Comparison of ENCODE assay signal across 8 cellular contexts in the genomic region with DNA sequence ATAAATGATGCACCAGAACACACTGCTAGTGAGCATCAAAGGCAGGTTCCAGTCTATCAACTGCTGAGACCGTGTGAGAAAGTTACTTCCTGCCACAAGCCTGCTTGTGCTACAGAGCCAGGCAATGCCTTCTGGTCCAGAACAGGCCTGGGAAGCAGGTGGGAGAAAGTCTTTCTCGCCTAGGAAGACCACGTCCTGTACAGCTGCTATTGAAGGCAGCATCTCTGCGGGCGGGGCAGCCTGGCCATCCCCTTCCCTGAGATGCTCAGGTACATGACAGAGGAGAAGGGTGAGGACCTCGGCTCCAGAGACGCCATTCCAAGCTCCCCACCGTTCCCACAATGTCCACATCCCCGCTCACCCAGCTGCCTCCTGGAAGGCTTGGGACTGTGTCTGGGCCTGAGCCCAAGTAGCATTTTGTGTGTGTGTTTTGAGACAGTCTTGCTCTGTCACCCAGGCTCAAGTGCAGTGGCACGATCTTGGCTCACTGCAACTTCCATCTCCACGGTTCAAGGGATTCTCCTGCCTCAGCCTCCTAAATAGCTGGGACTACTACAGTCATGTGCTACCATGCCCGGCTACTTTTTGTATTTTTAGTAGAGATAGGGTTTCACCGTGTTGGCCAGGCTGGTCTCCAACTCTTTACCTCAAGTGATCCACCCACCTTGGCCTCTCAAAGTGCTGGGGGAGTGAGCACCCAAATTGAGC. TPM values are rescaled to one million over a fixed set of nuclear protein-coding genes. Genes with fewer than 3 reads are reported as not detected.
DNase-seq lines count a peak whose midpoint lies in the region; ATAC-seq and TF ChIP-seq lines count a peak whose summit lies in the region.

No MANE protein-coding gene starts in this region.

- ATAC-seq in effector memory CD8-positive, alpha-beta T cell (replicated peaks): peak; percentile 6
- ATAC-seq in GM19463 (IDR thresholded peaks at IDR 0.05; ENCODE audit: unreplicated experiment): no peak
- no peak for ATAC-seq in GM21360 (IDR thresholded peaks at IDR 0.05; ENCODE audit: unreplicated experiment)
- ATAC-seq in GM19452 (IDR thresholded peaks at IDR 0.05; ENCODE audit: unreplicated experiment): no peak

- CTCF ChIA-PET in GM10248 (lab: Yijun Ruan, JAX) (interaction anchor here (2.9 to 3.3 kb wide), 2 partner anchors 10 to 17 kb away, joined by 9 to 11 read pairs; no protein-coding TSS in a partner anchor), RWPE1 (lab: Yijun Ruan, JAX) (no interaction called here)

- H3K36me3 Mint-ChIP-seq in effector memory CD8-positive, alpha-beta T cell (ENCODE audit: insufficient read depth): peaks cover 35% of the 10 kb centered on the region
- peaks cover 12% of the 10 kb centered on the region for H3K36me3 Mint-ChIP-seq in progenitor cell of endocrine pancreas (ENCODE audit: insufficient read depth)

- H3K27me3 Mint-ChIP-seq in effector memory CD8-positive, alpha-beta T cell: no peaks in the 10 kb centered on the region
- no peaks in the 10 kb centered on the region for H3K27me3 Mint-ChIP-seq in progenitor cell of endocrine pancreas

- DNase-seq in GM10248 (ENCODE audit: extremely low spot score) (peak; percentile 14), RWPE1 (ENCODE audit: low spot score) (no peak), progenitor cell of endocrine pancreas (ENCODE audit: low spot score, unreplicated experiment) (no peak), iPS-NIHi7 (ENCODE audit: extremely low spot score) (no peak)
- peak in 2 of 3 experiments; percentile 28 to 42 for DNase-seq in effector memory CD8-positive, alpha-beta T cell

- H3K4me3 Mint-ChIP-seq in effector memory CD8-positive, alpha-beta T cell: peak overlapping the region; percentile 69 to 79
- no peak overlapping the region for H3K4me3 Mint-ChIP-seq in progenitor cell of endocrine pancreas (ENCODE audit: low read depth)

- H3K9me3 Mint-ChIP-seq in effector memory CD8-positive, alpha-beta T cell: no peaks in the 10 kb centered on the region
- H3K9me3 Mint-ChIP-seq in progenitor cell of endocrine pancreas (ENCODE audit: low read depth): no peaks in the 10 kb centered on the region

- peaks cover 33 to 38% of the 10 kb centered on the region in 2 donors for H3K4me1 Mint-ChIP-seq in effector memory CD8-positive, alpha-beta T cell (ENCODE audit: low read depth in 2 of 2)
- peaks cover 9% of the 10 kb centered on the region for H3K4me1 Mint-ChIP-seq in progenitor cell of endocrine pancreas (ENCODE audit: low read depth)

- peak overlapping the region; percentile 94 to 97 for H3K27ac Mint-ChIP-seq in effector memory CD8-positive, alpha-beta T cell
- H3K27ac Mint-ChIP-seq in progenitor cell of endocrine pancreas: peak overlapping the region; percentile 62

- POLR2A ChIA-PET in GM10248 (lab: Yijun Ruan, JAX): interaction anchor here (1.6 kb wide), 1 partner anchor 11 kb away, joined by 3 read pairs; no protein-coding TSS in a partner anchor
- POLR2A ChIA-PET in RWPE1 (lab: Yijun Ruan, JAX; ENCODE audit: low non-redundant PET): no interaction called here

- H3K27ac ChIP-seq in RWPE1: peak overlapping the region; percentile 69

- TF ChIP-seq CTCF in GM10248 (IDR thresholded peaks at IDR 0.05; ENCODE audit: control extremely low read depth, extremely low read depth, low read depth, missing control alignments): no peak
- no peak for TF ChIP-seq CTCF in RWPE1 (conservative IDR thresholded peaks at IDR 0.05; ENCODE audit: low read depth)
- no peak for TF ChIP-seq CTCF in progenitor cell of endocrine pancreas (IDR thresholded peaks at IDR 0.05; ENCODE audit: unreplicated experiment)

RNA-seq across cellular contexts. Expression of gene RFX1, which starts 3.4 kb away (rescaled TPM):
- total RNA-seq in progenitor cell of endocrine pancreas: 26.5 and 30.6 TPM in 2 replicates

RNA-seq across cellular contexts. Expression of gene RLN3, which starts 25.2 kb away (rescaled TPM):
- total RNA-seq in progenitor cell of endocrine pancreas: not detected in 2 replicates

RNA-seq across cellular contexts. Expression of gene IL27RA, which starts 28.8 kb away (rescaled TPM):
- total RNA-seq in progenitor cell of endocrine pancreas: 3.4 and 3.7 TPM in 2 replicates

RNA-seq across cellular contexts. Expression of gene DCAF15, which starts 50.4 kb away (rescaled TPM):
- total RNA-seq in progenitor cell of endocrine pancreas: 57.3 and 65.5 TPM in 2 replicates

RNA-seq across cellular contexts. Expression of gene PALM3, which starts 59.2 kb away (rescaled TPM):
- 5.7 and 7.7 TPM in 2 replicates for total RNA-seq in progenitor cell of endocrine pancreas

Comparison
In these comparisons a context has a peak if more than half of its experiments do, and no peak if none do; other contexts are left out.
1. DNase-seq: peak in GM10248 (single experiment) and effector memory CD8-positive, alpha-beta T cell (2 of 3); none in RWPE1 (single experiment), progenitor cell of endocrine pancreas (single experiment) and iPS-NIHi7 (single experiment).